In the genomic region with DNA sequence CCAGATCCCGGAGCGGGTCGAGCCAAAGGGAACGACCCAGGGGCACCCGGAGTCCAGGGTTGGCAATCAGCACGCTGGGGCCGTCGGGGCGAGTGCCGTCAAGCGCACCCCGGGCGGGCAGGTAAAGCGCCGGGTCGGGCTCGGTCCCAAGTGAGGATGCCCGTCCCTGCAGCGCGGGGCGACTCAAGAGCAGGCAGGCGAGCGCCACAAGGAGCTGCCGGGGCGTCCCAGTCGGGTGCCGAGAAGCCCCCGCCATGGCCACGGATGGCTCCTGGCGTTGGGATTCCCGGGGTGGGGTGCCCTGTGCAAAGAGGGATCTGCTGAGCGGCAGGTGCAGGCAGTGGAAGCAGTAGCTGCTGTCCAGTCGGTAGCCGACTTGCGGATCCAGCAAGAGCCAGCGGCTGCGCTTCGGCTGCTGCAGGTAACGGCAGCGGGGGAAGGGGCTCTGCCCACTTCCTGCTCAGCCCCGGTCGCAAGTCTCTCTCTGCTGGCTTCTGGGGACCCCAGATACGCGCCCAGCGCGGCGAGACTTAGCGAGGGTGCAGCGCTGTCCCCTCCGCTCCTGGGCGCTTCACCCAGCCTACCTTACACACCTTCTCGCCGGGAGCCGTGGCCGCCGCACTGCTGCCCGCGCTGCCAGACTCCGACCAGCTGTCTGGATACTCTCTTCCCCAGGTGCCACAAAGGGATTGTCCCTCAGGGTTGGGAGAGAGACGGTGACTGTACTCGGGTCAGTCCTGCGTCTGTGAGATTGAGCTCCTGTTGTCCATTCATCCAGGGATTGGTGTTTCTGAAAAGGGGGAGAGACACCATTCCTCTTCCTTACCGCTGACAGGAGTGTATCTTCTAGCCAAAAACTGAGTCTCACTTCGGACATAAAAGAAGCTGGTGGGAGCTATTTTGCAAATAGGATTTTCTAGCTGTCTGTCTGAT, we compare ENCODE assay signal across 8 cellular contexts. TPM values are rescaled to one million over a fixed set of nuclear protein-coding genes. Genes with fewer than 3 reads are reported as not detected.
DNase-seq lines count a peak whose midpoint lies in the region; ATAC-seq and TF ChIP-seq lines count a peak whose summit lies in the region.

Gene FREM3 (minus strand): TSS at position 256 of the 933 bp plus-strand sequence. CDS start 0 bp downstream, at position 256.

- H3K4me3 Mint-ChIP-seq in HFFc6 = no peak within 1 kb of the TSS

- TF ChIP-seq POLR2A in right lobe of liver (IDR thresholded peaks at IDR 0.05) (no peak), upper lobe of left lung (IDR thresholded peaks at IDR 0.05) (no peak), GM18505 (IDR thresholded peaks at IDR 0.05; ENCODE audit: borderline replicate concordance, extremely low read depth, insufficient read depth, insufficient read length) (no peak)

- H3K9me3 Mint-ChIP-seq in HFFc6 = peaks cover 30% of the 10 kb centered on the region

- H3K27ac ChIP-seq in ascending aorta = no peak within 1 kb of the TSS
- H3K27ac ChIP-seq in right lobe of liver = no peak within 1 kb of the TSS
- H3K27ac ChIP-seq in upper lobe of left lung = no peak within 1 kb of the TSS

- H3K36me3 Mint-ChIP-seq in HFFc6 (ENCODE audit: low read depth) = no peaks in the 10 kb centered on the region

- H3K4me3 ChIP-seq in ascending aorta (peak within 1 kb of the TSS; percentile 36 to 63), right lobe of liver (peak within 1 kb of the TSS in 1 of 3 donors; percentile 21), upper lobe of left lung (peak within 1 kb of the TSS in 3 of 4 donors; percentile 33 to 45 (median 33))

- no peak for TF ChIP-seq EP300 in upper lobe of left lung (IDR thresholded peaks at IDR 0.05)

- H3K4me1 Mint-ChIP-seq in HFFc6 (ENCODE audit: low read depth) = no peaks in the 10 kb centered on the region

- ATAC-seq in Right ventricle myocardium inferior (no peak), right lobe of liver (peak in 3 of 4 donors; percentile 36 to 51 (median 43)), upper lobe of left lung (ENCODE audit: low FRiP score in 2 of 2) (peak; percentile 30 to 34), GM18505 (IDR thresholded peaks at IDR 0.05; ENCODE audit: unreplicated experiment) (no peak), GM21576 (IDR thresholded peaks at IDR 0.05; ENCODE audit: unreplicated experiment) (no peak)

- H3K27me3 Mint-ChIP-seq in HFFc6 (ENCODE audit: insufficient read depth) = no peaks in the 10 kb centered on the region

- H3K9me3 ChIP-seq in ascending aorta (no peaks in the 10 kb centered on the region), right lobe of liver (no peaks in the 10 kb centered on the region), upper lobe of left lung (no peaks in the 10 kb centered on the region)

- under 1% methylated on average over 21 of the region's 64 CpGs for WGBS in right lobe of liver (ENCODE audit: insufficient coverage, low coverage, low lambda C conversion rate, missing lambda C conversion rate)
- 0 to 10% methylated on average over 4 to 43 of the region's 64 CpGs for WGBS in upper lobe of left lung, 2 donors

- H3K27ac Mint-ChIP-seq in HFFc6 = no peak within 1 kb of the TSS

- intact Hi-C loops in Right ventricle myocardium inferior (cut with DNase I) (no loop called here), cardiac septum (cut with DNase I) (no loop called here), ascending aorta (cut with DNase I) (no loop called here), right lobe of liver (cut with DNase I) (no loop called here)

- H3K36me3 ChIP-seq in ascending aorta = no peaks in the 10 kb centered on the region
- no peaks in the 10 kb centered on the region for H3K36me3 ChIP-seq in right lobe of liver
- H3K36me3 ChIP-seq in upper lobe of left lung = no peaks in the 10 kb centered on the region

- peaks cover 0 to 4% of the 10 kb centered on the region in 2 donors for H3K4me1 ChIP-seq in ascending aorta
- H3K4me1 ChIP-seq in right lobe of liver = peaks cover 0 to 15% (median 0%) of the 10 kb centered on the region in 4 donors
- peaks cover 10 to 18% (median 13%) of the 10 kb centered on the region in 4 donors for H3K4me1 ChIP-seq in upper lobe of left lung

- DNase-seq in Right ventricle myocardium inferior (ENCODE audit: missing footprints) (peak; percentile 57), cardiac septum (ENCODE audit: low spot score) (no peak), ascending aorta (ENCODE audit: low spot score in 2 of 2) (no peak), right lobe of liver (peak in 2 of 3 donors; percentile 21 to 50), upper lobe of left lung (peak in 1 of 2 donors; percentile 81), HFFc6 (no peak)

- H3K27me3 ChIP-seq in ascending aorta (peaks cover 5% of the 10 kb centered on the region), right lobe of liver (peaks cover 5 to 8% of the 10 kb centered on the region in 2 donors), upper lobe of left lung (peaks cover 0 to 20% (median 9%) of the 10 kb centered on the region in 4 donors)

- TF ChIP-seq CTCF in ascending aorta (IDR thresholded peaks at IDR 0.05) = no peak
- no peak for TF ChIP-seq CTCF in right lobe of liver (IDR thresholded peaks at IDR 0.05)
- TF ChIP-seq CTCF in upper lobe of left lung (IDR thresholded peaks at IDR 0.05) = no peak
- TF ChIP-seq CTCF in HFFc6 (IDR thresholded peaks at IDR 0.05) = no peak

RNA-seq across cellular contexts. Expression of gene FREM3, which starts in this region (rescaled TPM):
- total RNA-seq in Right ventricle myocardium inferior = not detected
- total RNA-seq in cardiac septum = not detected
- total RNA-seq in ascending aorta = not detected
- not detected for total RNA-seq in right lobe of liver
- 1 to 10 TPM in 1 of 6 donors, under 1 TPM in 3, not detected in 2; 0.11 to 1.5 (median 0.30) TPM for total RNA-seq in upper lobe of left lung
- total RNA-seq in HFFc6 (2021; fragmentation: NEBNext Ultra II Directional; extraction: Animal tissue kit (Norgen Biotek cat#: 25700)) = not detected

Comparison
In these comparisons a context has a peak if more than half of its experiments do, and no peak if none do; other contexts are left out.
1. Peak in DNase-seq in Right ventricle myocardium inferior; RNA of the gene not detected or under 1 TPM.
2. Peak in DNase-seq and ATAC-seq in right lobe of liver; RNA of the gene not detected or under 1 TPM.
3. ATAC-seq: peak in upper lobe of left lung (2 of 2); none in Right ventricle myocardium inferior (single experiment), GM18505 (single experiment) and GM21576 (single experiment).